ENCODE assay signal across 1 cellular context in the genomic region with DNA sequence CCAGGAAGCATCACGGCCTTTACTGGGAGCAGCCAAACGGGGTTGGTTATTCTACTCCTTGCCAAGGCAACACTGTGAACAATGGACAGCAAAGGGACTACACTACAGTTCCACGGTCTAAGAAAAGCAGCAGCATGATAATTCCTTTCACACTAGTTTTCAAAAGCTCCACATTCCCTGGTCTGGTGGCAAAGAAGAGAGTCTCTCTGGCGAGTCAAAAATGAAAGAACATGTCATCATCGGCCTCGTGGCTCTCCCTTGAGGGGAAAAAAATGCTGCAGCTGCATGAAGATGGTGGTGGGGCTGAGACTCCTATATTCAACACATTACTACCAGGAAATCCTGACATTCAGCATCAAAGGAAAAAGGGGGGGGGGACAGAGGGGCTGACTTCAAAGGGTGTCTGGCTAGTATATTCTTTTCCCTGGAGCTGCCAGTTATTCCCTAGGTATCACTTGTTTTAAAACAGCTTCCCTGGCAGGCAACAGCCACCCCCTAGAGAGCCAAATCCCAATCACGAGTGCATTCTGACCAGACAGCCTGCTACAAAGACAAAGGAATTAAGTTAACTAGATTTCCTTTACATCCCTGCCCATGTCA.
TF ChIP-seq lines count a peak whose summit lies in the region.

No MANE protein-coding gene starts in this region.

TF ChIP-seq in endothelial cell of umbilical vein, 7 proteins besides CTCF, POLR2A, EP300 and RAD21:
- TF ChIP-seq JUN (IDR thresholded peaks at IDR 0.05; ENCODE audit: borderline replicate concordance, insufficient read depth, insufficient read length, low read depth) (peak; percentile 7), GATA2 (IDR thresholded peaks at IDR 0.05; ENCODE audit: insufficient read depth, insufficient read length, low read depth, low read length) (no peak)
